Comparison of ENCODE assay signal across 18 cellular contexts in genomic region chr16:65546353-65546791, GRCh38.
DNase-seq lines count a peak whose midpoint lies in the region; ATAC-seq and TF ChIP-seq lines count a peak whose summit lies in the region.
"Had no signal": no experiment of that assay in that cellular context is flagged by ENCODE, and none has a peak within 500 bp of the region (broad histone marks: within the 10 kb centered on the region; RNA-seq: fewer than 3 reads in every experiment).

No MANE protein-coding gene starts in this region.

- peak overlapping the region; percentile 37; the same call in 1 of the 2 replicates for H2AK5ac ChIP-seq in IMR-90 (ENCODE audit: low read depth, low read length)
- H2AK5ac ChIP-seq in H9 (ENCODE audit: insufficient read length, low read length): no peak overlapping the region

- peak overlapping the region; percentile 32; the same call in 1 of the 2 replicates for H3K9ac ChIP-seq in IMR-90 (ENCODE audit: low read depth, low read length)
- H3K9ac ChIP-seq in H9 (ENCODE audit: extremely low read depth, insufficient read length, low read length): no peak overlapping the region
- H3K9ac ChIP-seq: neural progenitor cell had no signal

- H2BK5ac ChIP-seq in IMR-90 (ENCODE audit: low read depth, low read length, poor library complexity, severe bottlenecking) (peak overlapping the region; percentile 82), H9 (ENCODE audit: insufficient read length, low read length) (no peak overlapping the region)

- no TSS peak for BruUV-seq in IMR-90 (replicated peaks; lab: Mats Ljungman, UMichigan)

- H3K9me3 Mint-ChIP-seq in chondrocyte (ENCODE audit: low read depth): no peaks in the 10 kb centered on the region
- H3K9me3 Mint-ChIP-seq in H9: peaks cover 16 to 19% of the 10 kb centered on the region in 2 experiments
- H3K9me3 Mint-ChIP-seq: activated CD4-positive, alpha-beta T cell treated with anti-CD3 and anti-CD28 coated beads, Interleukin-2, amount 10 ng/mL, durations not matched to agents 7 days and 5 days had no signal

- H4K8ac ChIP-seq in IMR-90 (ENCODE audit: low read depth in 2 of 2, low read length in 2 of 2) (peak overlapping the region; percentile 71 to 78), H9 (replicated peaks; ENCODE audit: insufficient read length, low read depth, low read length) (no peak overlapping the region)

- DNase-seq in AG09309 (ENCODE audit: low read depth) (peak; percentile 45), IMR-90 (peak; percentile 55), chondrocyte (ENCODE audit: low spot score) (no peak), islet precursor cell (peak; percentile 78), H9 (no peak), DMS79 (lab: John Stamatoyannopoulos, UW) (no peak), A172 (ENCODE audit: low spot score) (no peak)
- DNase-seq: activated CD4-positive, alpha-beta T cell treated with anti-CD3 and anti-CD28 coated beads, Interleukin-2, amount 10 ng/mL, durations not matched to agents 7 days and 5 days; activated naive CD8-positive, alpha-beta T cell treated with anti-CD3 and anti-CD28 coated beads, Interleukin-2, amount 10 ng/mL, durations not matched to agents 7 days and 5 days; activated T-cell treated with anti-CD3 and anti-CD28 coated beads, Interleukin-2, amount 50 U/mL, for 1 hour; colonic mucosa; erythroblast; NCI-H2029 treated with DMSO at 0.1 percent for 48 hours; right lobe of liver; stimulated activated CD4-positive, alpha-beta T cell treated with anti-CD3 and anti-CD28 coated beads, Interleukin-4, amount 100 ng/mL, for 1 hour had no signal

- H3K36me3 ChIP-seq in IMR-90 (ENCODE audit: control insufficient read depth, insufficient read depth, low read length): no peaks in the 10 kb centered on the region
- H3K36me3 ChIP-seq: colonic mucosa, neural progenitor cell, right lobe of liver, tibial nerve had no signal

- H3K79me1 ChIP-seq in IMR-90 (ENCODE audit: low read depth in 1 of 2, low read length in 2 of 2) (no peaks in the 10 kb centered on the region), H9 (ENCODE audit: insufficient read depth, low read depth, low read length, poor library complexity, severe bottlenecking) (no peaks in the 10 kb centered on the region)

- peak overlapping the region; percentile 88 for H3K4ac ChIP-seq in IMR-90 (ENCODE audit: low read depth, low read length)
- no peak overlapping the region for H3K4ac ChIP-seq in H9 (ENCODE audit: low read depth, low read length)

- peak overlapping the region; percentile 59; the same call in 1 of the 2 replicates for H3K56ac ChIP-seq in IMR-90 (ENCODE audit: extremely low read depth, insufficient read depth, low read length)
- H3K56ac ChIP-seq in H9 (ENCODE audit: insufficient read length, low read depth, low read length): no peak overlapping the region

- H3K23ac ChIP-seq in IMR-90 (ENCODE audit: low read depth, low read length): peak overlapping the region; percentile 57; the same call in 1 of the 2 replicates
- H3K23ac ChIP-seq in H9 (ENCODE audit: insufficient read length, low read depth, low read length): no peak overlapping the region

- intact Hi-C loops in IMR-90 (cut with micrococcal nuclease): no loop called here

- H3K9me3 ChIP-seq in IMR-90 (ENCODE audit: control insufficient read depth, insufficient read depth, low read length) (no peaks in the 10 kb centered on the region), H9 (ENCODE audit: control insufficient read depth, low read depth, low read length) (no peaks in the 10 kb centered on the region)
- H3K9me3 ChIP-seq: colonic mucosa, right lobe of liver had no signal

- no peak for TF ChIP-seq POLR2A in IMR-90 (IDR thresholded peaks at IDR 0.05; ENCODE audit: low read depth, low read length)

- H3K4me3 ChIP-seq in AG09309 (ENCODE audit: control insufficient read depth, low read depth, low read length) (no peak overlapping the region), IMR-90 (ENCODE audit: insufficient read depth, low read depth, low read length) (no peak overlapping the region)
- H3K4me3 ChIP-seq: colonic mucosa, neural progenitor cell, right lobe of liver, tibial nerve had no signal

- ATAC-seq in IMR-90 (ENCODE audit: low read depth): peak; percentile 63
- ATAC-seq in GM19395 (IDR thresholded peaks at IDR 0.05; ENCODE audit: unreplicated experiment): no peak
- ATAC-seq: right lobe of liver had no signal

- CTCF ChIA-PET in IMR-90 (lab: Yijun Ruan, JAX): no interaction called here

- H4K91ac ChIP-seq in IMR-90 (ENCODE audit: insufficient read depth, low read depth, low read length): peak overlapping the region; percentile 91
- no peak overlapping the region for H4K91ac ChIP-seq in H9 (ENCODE audit: insufficient read length, low read depth, low read length)

- H2AFZ ChIP-seq in IMR-90 (replicated peaks; ENCODE audit: low read length, poor library complexity) (peak overlapping the region; percentile 64), H9 (ENCODE audit: low read length) (no peak overlapping the region)
- H2AFZ ChIP-seq: neural progenitor cell had no signal

- H2BK20ac ChIP-seq in IMR-90 (ENCODE audit: low read depth, low read length) (peak overlapping the region; percentile 95), H9 (ENCODE audit: low read depth, low read length, poor library complexity, severe bottlenecking) (no peak overlapping the region)

- peak overlapping the region; percentile 55 for H4K5ac ChIP-seq in IMR-90 (ENCODE audit: low read depth, low read length)
- no peak overlapping the region for H4K5ac ChIP-seq in H9 (ENCODE audit: insufficient read length, low read depth, low read length)

- peaks cover 20% of the 10 kb centered on the region for H3K4me1 ChIP-seq in IMR-90 (ENCODE audit: control insufficient read depth, insufficient read depth, low read length)
- H3K4me1 ChIP-seq in H9 (ENCODE audit: insufficient read depth, low read length): peaks cover 11% of the 10 kb centered on the region; the same call in 1 of the 2 replicates
- H3K4me1 ChIP-seq: colonic mucosa, right lobe of liver had no signal

- H2BK15ac ChIP-seq in IMR-90 (ENCODE audit: low read depth, low read length) (peak overlapping the region; percentile 93), H9 (ENCODE audit: low read depth, low read length) (no peak overlapping the region)

- POLR2A ChIA-PET in IMR-90 (lab: Charles Lee; ENCODE audit: unreplicated experiment): no interaction called here

- H3K4me1 Mint-ChIP-seq in chondrocyte (ENCODE audit: low read depth) (peaks cover 54% of the 10 kb centered on the region), H9 (peaks cover 28 to 30% of the 10 kb centered on the region in 2 experiments)
- H3K4me1 Mint-ChIP-seq: activated CD4-positive, alpha-beta T cell treated with anti-CD3 and anti-CD28 coated beads, Interleukin-2, amount 10 ng/mL, durations not matched to agents 7 days and 5 days; activated naive CD8-positive, alpha-beta T cell treated with anti-CD3 and anti-CD28 coated beads, Interleukin-2, amount 10 ng/mL, durations not matched to agents 7 days and 5 days had no signal

- no CpG with 5 or more reads among the region's 3 CpGs for WGBS in IMR-90 (ENCODE audit: extremely low coverage in 2 of 2, insufficient read length in 1 of 2), 2 experiments
- WGBS in H9 (ENCODE audit: extremely low coverage, insufficient read length, low lambda C conversion rate): no CpG with 5 or more reads among the region's 3 CpGs

- H3T11ph ChIP-seq in H9 (ENCODE audit: low read length): no peak overlapping the region

- H2BK12ac ChIP-seq in H9 (ENCODE audit: insufficient read length, low read depth, low read length): no peak overlapping the region

- H3K27ac Mint-ChIP-seq in chondrocyte (ENCODE audit: unreplicated experiment): peak overlapping the region; percentile 49
- H3K27ac Mint-ChIP-seq in H9: peak overlapping the region in 1 of 3 experiments; percentile 9; a peak in 1 of 7 replicates
- H3K27ac Mint-ChIP-seq: activated CD4-positive, alpha-beta T cell treated with anti-CD3 and anti-CD28 coated beads, Interleukin-2, amount 10 ng/mL, durations not matched to agents 7 days and 5 days; activated naive CD8-positive, alpha-beta T cell treated with anti-CD3 and anti-CD28 coated beads, Interleukin-2, amount 10 ng/mL, durations not matched to agents 7 days and 5 days had no signal

- H3K27me3 Mint-ChIP-seq in chondrocyte (ENCODE audit: low read depth): no peaks in the 10 kb centered on the region
- peaks cover 2% of the 10 kb centered on the region; the same call in 1 of the 2 replicates for H3K27me3 Mint-ChIP-seq in H9 (ENCODE audit: low read depth)
- H3K27me3 Mint-ChIP-seq: activated CD4-positive, alpha-beta T cell treated with anti-CD3 and anti-CD28 coated beads, Interleukin-2, amount 10 ng/mL, durations not matched to agents 7 days and 5 days; activated naive CD8-positive, alpha-beta T cell treated with anti-CD3 and anti-CD28 coated beads, Interleukin-2, amount 10 ng/mL, durations not matched to agents 7 days and 5 days had no signal

- no peaks in the 10 kb centered on the region for H3K23me2 ChIP-seq in H9 (ENCODE audit: insufficient read length, low read depth, low read length, poor library complexity, severe bottlenecking)

- H3K79me2 ChIP-seq in H9 (ENCODE audit: insufficient read depth, low read length): no peaks in the 10 kb centered on the region

- TF ChIP-seq RAD21 in IMR-90 (IDR thresholded peaks at IDR 0.05; ENCODE audit: low read length): no peak

- H2BK120ac ChIP-seq in IMR-90 (ENCODE audit: low read depth, low read length) (peak overlapping the region; percentile 93), H9 (ENCODE audit: low read depth, low read length, poor library complexity, severe bottlenecking) (no peak overlapping the region)

- H3K4me2 ChIP-seq in IMR-90 (ENCODE audit: low read depth, low read length): peak overlapping the region; percentile 82; the same call in 1 of the 2 replicates
- H3K4me2 ChIP-seq in H9 (ENCODE audit: insufficient read depth, insufficient read length, low read length): no peak overlapping the region
- H3K4me2 ChIP-seq: neural progenitor cell had no signal

- H3K27ac ChIP-seq in IMR-90 (ENCODE audit: insufficient read depth, low read length) (peak overlapping the region; percentile 85; the same call in 1 of the 2 replicates), H9 (ENCODE audit: insufficient read length, low read depth, low read length) (no peak overlapping the region)
- H3K27ac ChIP-seq: colonic mucosa, neural progenitor cell, right lobe of liver, tibial nerve had no signal

- dilution Hi-C loops in IMR-90 (cut with HindIII; ENCODE audit: low sequenced_read_pairs, unreplicated experiment): no loop called here

- H3K14ac ChIP-seq in IMR-90 (replicated peaks; ENCODE audit: low read depth, low read length): peak overlapping the region; percentile 58; the same call in 1 of the 2 replicates
- H3K14ac ChIP-seq in H9 (ENCODE audit: insufficient read depth, low read length): no peak overlapping the region

- in situ Hi-C loops in IMR-90 (cut with MboI; ENCODE audit: low sequenced_read_pairs): no loop called here

- no peak overlapping the region for H2AK9ac ChIP-seq in IMR-90 (replicated peaks; ENCODE audit: low read depth, low read length, poor library complexity)

- H3K18ac ChIP-seq in IMR-90 (ENCODE audit: low read depth, low read length) (peak overlapping the region; percentile 91), H9 (ENCODE audit: insufficient read length, low read depth, low read length) (no peak overlapping the region)

- no peak for TF ChIP-seq CTCF in AG09309 (IDR thresholded peaks at IDR 0.05; ENCODE audit: control insufficient read depth, insufficient read depth, low read depth, low read length, missing control alignments)
- no peak for TF ChIP-seq CTCF in IMR-90 (conservative IDR thresholded peaks at IDR 0.05; ENCODE audit: low read depth, low read length)
- no peak for TF ChIP-seq CTCF in chondrocyte (IDR thresholded peaks at IDR 0.05)
- no peak for TF ChIP-seq CTCF in H9 (conservative IDR thresholded peaks at IDR 0.05)

- H3K27me3 ChIP-seq in IMR-90 (ENCODE audit: control insufficient read depth, insufficient read depth, low read length) (no peaks in the 10 kb centered on the region), H9 (ENCODE audit: insufficient read depth, low read length) (no peaks in the 10 kb centered on the region)
- H3K27me3 ChIP-seq: colonic mucosa, neural progenitor cell, right lobe of liver, tibial nerve had no signal

- peaks cover 8% of the 10 kb centered on the region; the same call in 1 of the 2 replicates for H3K9me1 ChIP-seq in IMR-90 (ENCODE audit: insufficient read depth, low read length)

- no peaks in the 10 kb centered on the region for H4K20me1 ChIP-seq in IMR-90 (ENCODE audit: insufficient read depth, low read length)
- H4K20me1 ChIP-seq in H9 (ENCODE audit: control insufficient read depth, insufficient read depth, insufficient read length): no peaks in the 10 kb centered on the region

- no peaks in the 10 kb centered on the region for H3K36me3 Mint-ChIP-seq in chondrocyte (ENCODE audit: low read depth)
- peaks cover 2 to 19% (median 7%) of the 10 kb centered on the region in 3 experiments; a peak in 4 of 7 replicates for H3K36me3 Mint-ChIP-seq in H9 (ENCODE audit: insufficient read depth in 1 of 3, low read depth in 3 of 3)
- H3K36me3 Mint-ChIP-seq: activated naive CD8-positive, alpha-beta T cell treated with anti-CD3 and anti-CD28 coated beads, Interleukin-2, amount 10 ng/mL, durations not matched to agents 7 days and 5 days; neural progenitor cell had no signal

- no peak overlapping the region for H3K4me3 Mint-ChIP-seq in chondrocyte (ENCODE audit: unreplicated experiment)
- H3K4me3 Mint-ChIP-seq in H9: no peak overlapping the region
- H3K4me3 Mint-ChIP-seq: activated CD4-positive, alpha-beta T cell treated with anti-CD3 and anti-CD28 coated beads, Interleukin-2, amount 10 ng/mL, durations not matched to agents 7 days and 5 days; activated naive CD8-positive, alpha-beta T cell treated with anti-CD3 and anti-CD28 coated beads, Interleukin-2, amount 10 ng/mL, durations not matched to agents 7 days and 5 days; neural progenitor cell had no signal

Comparison
In these comparisons a context has a peak if more than half of its experiments do, and no peak if none do; other contexts are left out.
1. DNase-seq: peak in AG09309 (single experiment), IMR-90 (single experiment) and islet precursor cell (single experiment); none in chondrocyte (single experiment), H9 (single experiment), DMS79 (single experiment) and A172 (single experiment).